In genomic region chr5:179061025-179061424, GRCh38 we compare ENCODE assay signal across 9 cellular contexts. TPM values are rescaled to one million over a fixed set of nuclear protein-coding genes. Genes with fewer than 3 reads are reported as not detected.
DNase-seq lines count a peak whose midpoint lies in the region; ATAC-seq and TF ChIP-seq lines count a peak whose summit lies in the region.
"Had no signal": no experiment of that assay in that cellular context is flagged by ENCODE, and none has a peak within 500 bp of the region (broad histone marks: within the 10 kb centered on the region; RNA-seq: fewer than 3 reads in every experiment).

No MANE protein-coding gene starts in this region.

- peak overlapping the region; percentile 67 for H3K4me3 ChIP-seq in IMR-90 (ENCODE audit: insufficient read depth, low read depth, low read length)
- peak overlapping the region; percentile 72 for H3K4me3 ChIP-seq in astrocyte of the spinal cord (ENCODE audit: low read depth, low read length)
- H3K4me3 ChIP-seq in left lung: peak overlapping the region; percentile 63 to 97

- peaks cover 14 to 17% of the 10 kb centered on the region in 2 experiments for H3K79me1 ChIP-seq in IMR-90 (ENCODE audit: low read depth in 1 of 2, low read length in 2 of 2)

- DNase-seq in IMR-90 (no peak), astrocyte of the spinal cord (ENCODE audit: low read depth, low spot score) (no peak), left lung (peak in 1 of 2 donors; percentile 76)
- DNase-seq: kidney glomerular epithelial cell had no signal

- peaks cover 60% of the 10 kb centered on the region for H3K36me3 Mint-ChIP-seq in stimulated activated naive CD8-positive, alpha-beta T cell treated with anti-CD3 and anti-CD28 coated beads, Interleukin-15, Interleukin-2, amounts not matched to agents 100 ng/mL and 50 ng/mL, for 24 hours (ENCODE audit: low read depth)

- no peak overlapping the region for H3K4ac ChIP-seq in IMR-90 (ENCODE audit: low read depth, low read length)

- H3K27me3 ChIP-seq in IMR-90 (ENCODE audit: control insufficient read depth, insufficient read depth, low read length): no peaks in the 10 kb centered on the region
- no peaks in the 10 kb centered on the region for H3K27me3 ChIP-seq in left lung

- H4K20me1 ChIP-seq in IMR-90 (ENCODE audit: insufficient read depth, low read length): no peaks in the 10 kb centered on the region

- H2BK15ac ChIP-seq in IMR-90 (ENCODE audit: low read depth, low read length): no peak overlapping the region

- TF ChIP-seq RAD21 in IMR-90 (IDR thresholded peaks at IDR 0.05; ENCODE audit: low read length): no peak

- peak overlapping the region; percentile 59 for H3K9ac ChIP-seq in IMR-90 (ENCODE audit: low read depth, low read length)

- H3K9me1 ChIP-seq in IMR-90 (ENCODE audit: insufficient read depth, low read length): no peaks in the 10 kb centered on the region

- POLR2A ChIA-PET in IMR-90 (lab: Charles Lee; ENCODE audit: unreplicated experiment): no interaction called here

- no peak for ATAC-seq in IMR-90 (ENCODE audit: low read depth)
- no peak for ATAC-seq in left lung
- no peak for ATAC-seq in GM18867 (IDR thresholded peaks at IDR 0.05; ENCODE audit: unreplicated experiment)
- ATAC-seq in HG02870 (IDR thresholded peaks at IDR 0.05; ENCODE audit: unreplicated experiment): no peak
- ATAC-seq in HG03139 (IDR thresholded peaks at IDR 0.05; ENCODE audit: unreplicated experiment): no peak
- ATAC-seq in GM18858 (IDR thresholded peaks at IDR 0.05; ENCODE audit: unreplicated experiment): no peak

- dilution Hi-C loops in IMR-90 (cut with HindIII; ENCODE audit: low sequenced_read_pairs, unreplicated experiment): no loop called here

- no peaks in the 10 kb centered on the region for H3K27me3 Mint-ChIP-seq in stimulated activated naive CD8-positive, alpha-beta T cell treated with anti-CD3 and anti-CD28 coated beads, Interleukin-15, Interleukin-2, amounts not matched to agents 100 ng/mL and 50 ng/mL, for 24 hours

- peak overlapping the region; percentile 87 for H3K4me2 ChIP-seq in IMR-90 (ENCODE audit: low read depth, low read length)

- H2AFZ ChIP-seq in IMR-90 (replicated peaks; ENCODE audit: low read length, poor library complexity): peak overlapping the region; percentile 89

- no CpG with 5 or more reads among the region's 19 CpGs for WGBS in IMR-90 (ENCODE audit: extremely low coverage in 2 of 2, insufficient read length in 1 of 2), 2 experiments

- no peak overlapping the region for H3K56ac ChIP-seq in IMR-90 (ENCODE audit: extremely low read depth, insufficient read depth, low read length)

- peak overlapping the region; percentile 76 for H3K27ac Mint-ChIP-seq in stimulated activated naive CD8-positive, alpha-beta T cell treated with anti-CD3 and anti-CD28 coated beads, Interleukin-15, Interleukin-2, amounts not matched to agents 100 ng/mL and 50 ng/mL, for 24 hours

- H3K9me3 Mint-ChIP-seq in stimulated activated naive CD8-positive, alpha-beta T cell treated with anti-CD3 and anti-CD28 coated beads, Interleukin-15, Interleukin-2, amounts not matched to agents 100 ng/mL and 50 ng/mL, for 24 hours: peaks cover 24% of the 10 kb centered on the region

- no TSS peak for BruUV-seq in IMR-90 (replicated peaks; lab: Mats Ljungman, UMichigan)

- H3K27ac ChIP-seq in IMR-90 (ENCODE audit: insufficient read depth, low read length): no peak overlapping the region; the same call in 1 of the 2 replicates
- H3K27ac ChIP-seq in left lung: no peak overlapping the region

- peak overlapping the region; percentile 69; the same call in 1 of the 2 replicates for H4K5ac ChIP-seq in IMR-90 (ENCODE audit: low read depth, low read length)

- no peak for TF ChIP-seq POLR2A in IMR-90 (IDR thresholded peaks at IDR 0.05; ENCODE audit: low read depth, low read length)

- H3K4me1 ChIP-seq in IMR-90 (ENCODE audit: control insufficient read depth, insufficient read depth, low read length) (peaks cover 4% of the 10 kb centered on the region; the same call in 1 of the 2 replicates), left lung (peaks cover 5 to 6% of the 10 kb centered on the region in 2 donors)

- intact Hi-C loops in IMR-90 (cut with micrococcal nuclease): no loop called here
- intact Hi-C loops in left lung (cut with DNase I): no loop called here

- peak overlapping the region; percentile 7; the same call in 1 of the 2 replicates for H3K14ac ChIP-seq in IMR-90 (replicated peaks; ENCODE audit: low read depth, low read length)

- H2BK120ac ChIP-seq in IMR-90 (ENCODE audit: low read depth, low read length): no peak overlapping the region

- no peak overlapping the region for H3K18ac ChIP-seq in IMR-90 (ENCODE audit: low read depth, low read length)

- peaks cover 23% of the 10 kb centered on the region for H3K36me3 ChIP-seq in IMR-90 (ENCODE audit: control insufficient read depth, insufficient read depth, low read length)
- peaks cover 0 to 30% of the 10 kb centered on the region in 2 donors for H3K36me3 ChIP-seq in left lung

- peak overlapping the region; percentile 56 to 92 for H4K8ac ChIP-seq in IMR-90 (ENCODE audit: low read depth in 2 of 2, low read length in 2 of 2)

- peak overlapping the region; percentile 85 for H3K4me3 Mint-ChIP-seq in stimulated activated naive CD8-positive, alpha-beta T cell treated with anti-CD3 and anti-CD28 coated beads, Interleukin-15, Interleukin-2, amounts not matched to agents 100 ng/mL and 50 ng/mL, for 24 hours

- peaks cover 17% of the 10 kb centered on the region for H3K4me1 Mint-ChIP-seq in stimulated activated naive CD8-positive, alpha-beta T cell treated with anti-CD3 and anti-CD28 coated beads, Interleukin-15, Interleukin-2, amounts not matched to agents 100 ng/mL and 50 ng/mL, for 24 hours (ENCODE audit: low read depth)

- in situ Hi-C loops in IMR-90 (cut with MboI; ENCODE audit: low sequenced_read_pairs): no loop called here
- in situ Hi-C loops in astrocyte of the spinal cord (cut with HindIII; ENCODE audit: low sequenced_read_pairs): no loop called here

- 0 out of 2 replicates have a peak overlapping the region, but pooled peaks have one; percentile 6 for H4K91ac ChIP-seq in IMR-90 (ENCODE audit: insufficient read depth, low read depth, low read length)

- H3K9me3 ChIP-seq in IMR-90 (ENCODE audit: control insufficient read depth, insufficient read depth, low read length): peaks cover 18% of the 10 kb centered on the region
- peaks cover 0 to 29% of the 10 kb centered on the region in 2 donors for H3K9me3 ChIP-seq in left lung

- TF ChIP-seq CTCF in IMR-90 (conservative IDR thresholded peaks at IDR 0.05; ENCODE audit: low read depth, low read length) (no peak), astrocyte of the spinal cord (IDR thresholded peaks at IDR 0.05; ENCODE audit: low read depth, low read length) (no peak), left lung (IDR thresholded peaks at IDR 0.05) (no peak)

- H2BK5ac ChIP-seq in IMR-90 (ENCODE audit: low read depth, low read length, poor library complexity, severe bottlenecking): no peak overlapping the region

- CTCF ChIA-PET in IMR-90 (lab: Yijun Ruan, JAX): no interaction called here

- no peak overlapping the region for H2BK20ac ChIP-seq in IMR-90 (ENCODE audit: low read depth, low read length)

- no peak overlapping the region for H3K23ac ChIP-seq in IMR-90 (ENCODE audit: low read depth, low read length)

- H2AK9ac ChIP-seq in IMR-90 (replicated peaks; ENCODE audit: low read depth, low read length, poor library complexity): peak overlapping the region; percentile 2

- H2AK5ac ChIP-seq in IMR-90 (ENCODE audit: low read depth, low read length): no peak overlapping the region

TF ChIP-seq in IMR-90, 13 proteins besides CTCF, POLR2A, EP300 and RAD21:
- no peak for TF ChIP-seq FOS (IDR thresholded peaks at IDR 0.05; ENCODE audit: low read depth, low read length)
- TF ChIP-seq RCOR1 (IDR thresholded peaks at IDR 0.05; ENCODE audit: insufficient replicate concordance, low read length): no peak
- no peak for TF ChIP-seq BHLHE40 (IDR thresholded peaks at IDR 0.05; ENCODE audit: low read depth, low read length)
- no peak for TF ChIP-seq CEBPB (IDR thresholded peaks at IDR 0.05; ENCODE audit: low read depth, low read length)
TF ChIP-seq in IMR-90: peak in this region for 0.

RNA-seq across cellular contexts. Expression of gene ZNF354C, which starts 0.9 kb away (rescaled TPM):
- total RNA-seq in IMR-90 (2012; rRNA removed) (5.6 and 7.2 TPM in 2 replicates), left lung (1 to 10 TPM; 5.2 to 6.3 TPM)
- polyA plus RNA-seq in IMR-90 (2012; rRNA removed): 1.5 and 1.9 TPM in 2 replicates
- polyA plus RNA-seq in IMR-90 (2012; cell fraction: cytosol; rRNA removed): 0.38 and 0.46 TPM in 2 replicates
- polyA plus RNA-seq in IMR-90 (2012; cell fraction: nucleus; rRNA removed; ENCODE audit: low replicate concordance): 2.0 and 6.3 TPM in 2 replicates

RNA-seq across cellular contexts. Expression of gene ZNF879, which starts 37.4 kb away (rescaled TPM):
- total RNA-seq in IMR-90 (2012; rRNA removed) (3.3 and 3.4 TPM in 2 replicates), left lung (1 to 10 TPM; 4.5 to 4.7 TPM)
- 0.89 and 1.4 TPM in 2 replicates for polyA plus RNA-seq in IMR-90 (2012; rRNA removed)
- polyA plus RNA-seq in IMR-90 (2012; cell fraction: cytosol; rRNA removed): 0.35 and 1.0 TPM in 2 replicates
- 2.4 and 3.3 TPM in 2 replicates for polyA plus RNA-seq in IMR-90 (2012; cell fraction: nucleus; rRNA removed; ENCODE audit: low replicate concordance)
